9 cellular contexts compared by ENCODE assay signal in genomic region chr12:20459920-20460319, GRCh38.
"Had no signal": no experiment of that assay in that cellular context is flagged by ENCODE, and none has a peak within 500 bp of the region (broad histone marks: within the 10 kb centered on the region; RNA-seq: fewer than 3 reads in every experiment).

No MANE protein-coding gene starts in this region.

- DNase-seq: GM23248, GOT3, H7, HFFc6 had no signal

- H3K27me3 Mint-ChIP-seq: IgD-negative memory B cell had no signal

- H3K4me3 ChIP-seq: GM23248, HAP-1 had no signal

- H3K9me3 Mint-ChIP-seq: HFFc6 had no signal

- H3K36me3 Mint-ChIP-seq: IgD-negative memory B cell had no signal

- H3K27ac ChIP-seq: GM23248, HL-60 had no signal

- H3K36me3 ChIP-seq: HAP-1 had no signal

- H3K9ac ChIP-seq: GM23248 had no signal

- H3K9me3 ChIP-seq: HAP-1 had no signal

- H3K4me1 ChIP-seq: HAP-1 had no signal

- ATAC-seq: HCT116, HepG2 had no signal

- H3K4me1 Mint-ChIP-seq: IgD-negative memory B cell had no signal

- H3K27ac Mint-ChIP-seq: HFFc6, IgD-negative memory B cell had no signal

- H3K4me3 Mint-ChIP-seq: HFFc6, IgD-negative memory B cell had no signal
